ENCODE assay signal across 5 cellular contexts in genomic region chr16:88088611-88089010, GRCh38.
A peak's percentile ranks its signal among the peaks of the same experiment; 100 is the strongest.
DNase-seq lines count a peak whose midpoint lies in the region; ATAC-seq and TF ChIP-seq lines count a peak whose summit lies in the region.
"Not testable (repeated sequence)": the region's sequence is repeated elsewhere in the genome, so short reads cannot be mapped to it uniquely, and the experiment has no call there.

No MANE protein-coding gene starts in this region.

- not testable (repeated sequence) for H3K4me3 ChIP-seq in right cardiac atrium (ENCODE audit: low read length); osteoblast (ENCODE audit: insufficient read depth, low read length); vagina
- H3K4me3 ChIP-seq in skin epidermis = peak overlapping the region in 1 of 7 experiments; percentile 20

- 54% methylated on average over 10 of the region's 10 CpGs for WGBS in right cardiac atrium

- not testable (repeated sequence) for H3K4me1 ChIP-seq in right cardiac atrium (ENCODE audit: control insufficient read depth, insufficient read depth, low read length); osteoblast (ENCODE audit: insufficient read depth, low read length)
- H3K4me1 ChIP-seq in vagina = peaks cover 23% of the 10 kb centered on the region

- POLR2A ChIA-PET in MCF 10A (lab: Yijun Ruan, JAX) = not testable (repeated sequence)

- not testable (repeated sequence) for H2AFZ ChIP-seq in osteoblast (ENCODE audit: low read length)

- not testable (repeated sequence) for H3K79me2 ChIP-seq in osteoblast (ENCODE audit: insufficient read depth, low read length)

- H3K4me1 Mint-ChIP-seq in MCF 10A (ENCODE audit: insufficient read depth, unreplicated experiment) = not testable (repeated sequence)

- not testable (repeated sequence) for H3K9me3 ChIP-seq in right cardiac atrium (ENCODE audit: control insufficient read depth, low read length); osteoblast (ENCODE audit: low read depth, low read length); vagina

- not testable (repeated sequence) for H3K36me3 ChIP-seq in osteoblast (ENCODE audit: insufficient read depth, low read length); vagina

- intact Hi-C loops in MCF 10A (cut with micrococcal nuclease); right cardiac atrium (cut with DNase I); vagina (cut with DNase I): not testable (repeated sequence)

- DNase-seq in MCF 10A (ENCODE audit: unreplicated experiment); vagina (ENCODE audit: extremely low spot score in 2 of 2): not testable (repeated sequence)
- DNase-seq in right cardiac atrium = peak in 2 of 3 donors; percentile 58 to 64
- DNase-seq in osteoblast (ENCODE audit: insufficient read length, low spot score, missing footprints) = peak; percentile 47

- H3K36me3 Mint-ChIP-seq in MCF 10A (ENCODE audit: insufficient read depth, unreplicated experiment) = not testable (repeated sequence)

- not testable (repeated sequence) for BruUV-seq in MCF 10A (replicated peaks; lab: Mats Ljungman, UMichigan)

- H3K27me3 ChIP-seq in right cardiac atrium (ENCODE audit: control insufficient read depth, insufficient read depth); vagina: not testable (repeated sequence)
- H3K27me3 ChIP-seq in osteoblast (ENCODE audit: insufficient read depth, low read length) = peaks cover 32% of the 10 kb centered on the region

- not testable (repeated sequence) for H3K9me3 Mint-ChIP-seq in MCF 10A (ENCODE audit: unreplicated experiment)

- TF ChIP-seq CTCF in MCF 10A (IDR thresholded peaks at IDR 0.05; ENCODE audit: unreplicated experiment); osteoblast (IDR thresholded peaks at IDR 0.05; ENCODE audit: extremely low read depth, low read depth, low read length); vagina (IDR thresholded peaks at IDR 0.05): not testable (repeated sequence)

- ATAC-seq in right cardiac atrium = not testable (repeated sequence)

- CTCF ChIA-PET in MCF 10A (lab: Yijun Ruan, JAX) = not testable (repeated sequence)

- TF ChIP-seq POLR2A in vagina (IDR thresholded peaks at IDR 0.05) = not testable (repeated sequence)

- peak overlapping the region; percentile 49 for H3K27ac Mint-ChIP-seq in MCF 10A (ENCODE audit: low read depth, unreplicated experiment)

- H4K20me1 ChIP-seq in osteoblast (ENCODE audit: insufficient read depth, low read length) = not testable (repeated sequence)

- not testable (repeated sequence) for H3K4me3 Mint-ChIP-seq in MCF 10A (ENCODE audit: unreplicated experiment)

- H3K4me2 ChIP-seq in osteoblast (ENCODE audit: insufficient read depth, low read length) = not testable (repeated sequence)

- not testable (repeated sequence) for H3K27me3 Mint-ChIP-seq in MCF 10A (ENCODE audit: insufficient read depth, unreplicated experiment)

- not testable (repeated sequence) for H3K27ac ChIP-seq in right cardiac atrium (ENCODE audit: low read length); osteoblast (ENCODE audit: low read depth, low read length)
- H3K27ac ChIP-seq in skin epidermis (peak overlapping the region in 11 of 21 experiments; percentile 31 to 84 (median 74)), vagina (peak overlapping the region; percentile 82)
